In genomic region chr6:53544500-53545308, GRCh38 we compare ENCODE assay signal across 1 cellular context.
TF ChIP-seq lines count a peak whose summit lies in the region.

TSS of gene GCLC (minus strand) at chr6:53545101. CDS start at chr6:53544645, 456 bp downstream.

TF ChIP-seq in HepG2, 621 proteins besides CTCF, POLR2A, EP300 and RAD21 (continued from another document and continues in another):
- TF ChIP-seq GMEB2 (CRISPR knock-in tag; IDR thresholded peaks at IDR 0.05; ENCODE audit: low read depth) (peak; percentile 63), DZIP1 (CRISPR knock-in tag; IDR thresholded peaks at IDR 0.05) (no peak; the same call in 1 of the 2 replicates), MXD3 (CRISPR knock-in tag; IDR thresholded peaks at IDR 0.05) (peak; percentile 72; the same call in 1 of the 2 replicates), ZNF607 (CRISPR knock-in tag; IDR thresholded peaks at IDR 0.05; ENCODE audit: borderline replicate concordance) (peak; percentile 86), ZNF407 (CRISPR knock-in tag; IDR thresholded peaks at IDR 0.05; ENCODE audit: not compliant biosample characterization) (peak; percentile 63), ZNF619 (CRISPR knock-in tag; IDR thresholded peaks at IDR 0.05) (no peak), ZNF251 (CRISPR knock-in tag; IDR thresholded peaks at IDR 0.05) (0 out of 2 replicates have a peak, but pooled peaks have one; percentile 4), THRA (CRISPR knock-in tag; IDR thresholded peaks at IDR 0.05; ENCODE audit: borderline replicate concordance) (peak; percentile 89), ZNF20 (CRISPR knock-in tag; IDR thresholded peaks at IDR 0.05) (no peak), ZNF275 (CRISPR knock-in tag; IDR thresholded peaks at IDR 0.05; ENCODE audit: borderline replicate concordance) (peak; percentile 93), ZNF737 (CRISPR knock-in tag; IDR thresholded peaks at IDR 0.05; ENCODE audit: borderline replicate concordance) (no peak), TCF7 (IDR thresholded peaks at IDR 0.05; ENCODE audit: low read depth) (0 out of 2 replicates have a peak, but pooled peaks have one; percentile 17), TEAD2 (CRISPR knock-in tag; IDR thresholded peaks at IDR 0.05) (no peak), KLF11 (CRISPR knock-in tag; IDR thresholded peaks at IDR 0.05) (peak; percentile 84; the same call in 1 of the 2 replicates), HIVEP1 (CRISPR knock-in tag; IDR thresholded peaks at IDR 0.05) (peak; percentile 77), MLXIP (CRISPR knock-in tag; IDR thresholded peaks at IDR 0.05; ENCODE audit: borderline replicate concordance) (peak; percentile 48; the same call in 1 of the 2 replicates), MAF1 (CRISPR knock-in tag; IDR thresholded peaks at IDR 0.05; ENCODE audit: borderline replicate concordance) (peak; percentile 81; the same call in 1 of the 2 replicates), TARDBP (CRISPR knock-in tag; IDR thresholded peaks at IDR 0.05) (peak; percentile 93), WIZ (CRISPR knock-in tag; IDR thresholded peaks at IDR 0.05) (peak; percentile 85), ZNF788 (CRISPR knock-in tag; IDR thresholded peaks at IDR 0.05; ENCODE audit: borderline replicate concordance) (peak; percentile 80; the same call in 1 of the 2 replicates), ZKSCAN5 (CRISPR knock-in tag; IDR thresholded peaks at IDR 0.05) (0 out of 2 replicates have a peak, but pooled peaks have one; percentile 31), BHLHE40 (IDR thresholded peaks at IDR 0.05; ENCODE audit: low read length) (peak; percentile 66), PHF8 (CRISPR knock-in tag; IDR thresholded peaks at IDR 0.05) (peak; percentile 75), ZNF101 (CRISPR knock-in tag; IDR thresholded peaks at IDR 0.05; ENCODE audit: borderline replicate concordance, low read depth) (0 out of 2 replicates have a peak, but pooled peaks have one; percentile 37), HES4 (CRISPR knock-in tag; IDR thresholded peaks at IDR 0.05; ENCODE audit: borderline replicate concordance) (peak; percentile 72), ZNF333 (CRISPR knock-in tag; IDR thresholded peaks at IDR 0.05; ENCODE audit: borderline replicate concordance) (peak; percentile 38; the same call in 1 of the 2 replicates), CREB3 (CRISPR knock-in tag; IDR thresholded peaks at IDR 0.05) (0 out of 2 replicates have a peak, but pooled peaks have one; percentile 74), ETV5 (CRISPR knock-in tag; IDR thresholded peaks at IDR 0.05; ENCODE audit: borderline replicate concordance) (peak; percentile 70), HOMEZ (CRISPR knock-in tag; IDR thresholded peaks at IDR 0.05; ENCODE audit: low read depth) (peak; percentile 90; the same call in 1 of the 2 replicates), ZNF629 (CRISPR knock-in tag; conservative IDR thresholded peaks at IDR 0.05) (no peak; the same call in 1 of the 2 replicates), ZNF33A (CRISPR knock-in tag; IDR thresholded peaks at IDR 0.05; ENCODE audit: borderline replicate concordance) (no peak), ZNF790 (CRISPR knock-in tag; IDR thresholded peaks at IDR 0.05; ENCODE audit: borderline replicate concordance) (no peak; the same call in 1 of the 2 replicates), IKZF5 (CRISPR knock-in tag; IDR thresholded peaks at IDR 0.05) (peak; percentile 96)
